12 cellular contexts compared by ENCODE assay signal in genomic region chr12:19970116-19970515, GRCh38.
DNase-seq lines count a peak whose midpoint lies in the region; ATAC-seq lines count a peak whose summit lies in the region.
"Had no signal": no experiment of that assay in that cellular context is flagged by ENCODE, and none has a peak within 500 bp of the region (broad histone marks: within the 10 kb centered on the region; RNA-seq: fewer than 3 reads in every experiment).

No MANE protein-coding gene starts in this region.

- no peak overlapping the region for H2BK5ac ChIP-seq in trophoblast cell (ENCODE audit: low read depth, low read length, poor library complexity)

- no peak overlapping the region for H3K23ac ChIP-seq in trophoblast cell (ENCODE audit: low read length)

- no CpG with 5 or more reads among the region's 2 CpGs for WGBS in trophoblast cell (ENCODE audit: extremely low coverage, insufficient coverage, insufficient read length)

- no peak overlapping the region for H3K4me2 ChIP-seq in trophoblast cell (ENCODE audit: low read length)

- DNase-seq in Daoy (ENCODE audit: low read depth) (peak; percentile 26), NCI-H460 (ENCODE audit: extremely low read depth, low read depth) (peak; percentile 55), epidermal melanocyte (ENCODE audit: insufficient read length, low spot score) (peak; percentile 55), trophoblast cell (peak; percentile 49 to 84), NCI-H2107 treated with DMSO at 0.1 percent for 48 hours (lab: John Stamatoyannopoulos, UW; ENCODE audit: unreplicated experiment) (no peak), NCI-H748 treated with DMSO at 0.1 percent for 48 hours (lab: John Stamatoyannopoulos, UW) (no peak)
- no peak for DNase-seq in stimulated activated CD4-positive, alpha-beta T cell treated with anti-CD3 and anti-CD28 coated beads, Interleukin-12 subunit alpha, Interleukin-12 subunit beta, amount 100 ng/mL, for 4 hours
- DNase-seq: activated naive CD4-positive, alpha-beta T cell treated with anti-CD3 and anti-CD28 coated beads for 36 hours; naive B cell; NCI-H526; sigmoid colon had no signal

- H3K9ac ChIP-seq in trophoblast cell (ENCODE audit: low read length) = no peak overlapping the region

- no peak overlapping the region for H4K91ac ChIP-seq in trophoblast cell (ENCODE audit: low read depth, low read length)

- H3K9me3 ChIP-seq in trophoblast cell (ENCODE audit: insufficient read depth, low read depth, low read length) = no peaks in the 10 kb centered on the region
- H3K9me3 ChIP-seq: sigmoid colon had no signal

- no peak overlapping the region for H2BK120ac ChIP-seq in trophoblast cell (ENCODE audit: insufficient read depth, low read length, poor library complexity)

- H3K27me3 ChIP-seq in trophoblast cell (ENCODE audit: insufficient read depth, low read length) = no peaks in the 10 kb centered on the region
- H3K27me3 ChIP-seq: sigmoid colon had no signal

- H3K18ac ChIP-seq in trophoblast cell (ENCODE audit: low read length) = no peak overlapping the region

- peaks cover 38% of the 10 kb centered on the region for H3K79me1 ChIP-seq in trophoblast cell (ENCODE audit: low read length)

- H3K4ac ChIP-seq in trophoblast cell (ENCODE audit: low read depth, low read length) = no peak overlapping the region

- no peak overlapping the region for H2BK12ac ChIP-seq in trophoblast cell (ENCODE audit: low read length)

- H4K8ac ChIP-seq in trophoblast cell (ENCODE audit: low read depth, low read length) = no peak overlapping the region

- H2AFZ ChIP-seq in trophoblast cell (ENCODE audit: insufficient read depth, low read length, poor library complexity) = no peak overlapping the region

- no peaks in the 10 kb centered on the region for H3K36me3 ChIP-seq in trophoblast cell (ENCODE audit: control insufficient read depth in 1 of 2, insufficient read depth in 2 of 2, low read length in 2 of 2)
- H3K36me3 ChIP-seq: sigmoid colon had no signal

- peaks cover 5% of the 10 kb centered on the region for H3K79me2 ChIP-seq in trophoblast cell (ENCODE audit: control insufficient read depth, insufficient read depth, low read length, poor library complexity)

- H3K4me3 ChIP-seq in trophoblast cell (ENCODE audit: low read depth, low read length) = no peak overlapping the region
- H3K4me3 ChIP-seq: sigmoid colon had no signal

- H3K4me1 ChIP-seq in trophoblast cell (ENCODE audit: control insufficient read depth in 1 of 2, insufficient read depth in 2 of 2, low read length in 2 of 2) = peaks cover 14 to 18% of the 10 kb centered on the region in 2 experiments

- H3K14ac ChIP-seq in trophoblast cell (ENCODE audit: low read length) = no peak overlapping the region

- H4K12ac ChIP-seq in trophoblast cell (ENCODE audit: low read depth, low read length) = no peak overlapping the region

- ATAC-seq in HG02970 (IDR thresholded peaks at IDR 0.05; ENCODE audit: low FRiP score, unreplicated experiment) = no peak

- H3K27ac ChIP-seq in trophoblast cell (ENCODE audit: low read depth, low read length) = peak overlapping the region; percentile 72
- H3K27ac ChIP-seq: sigmoid colon had no signal

- H2AK5ac ChIP-seq in trophoblast cell (ENCODE audit: low read length) = no peak overlapping the region

Comparison
In these comparisons a context has a peak if more than half of its experiments do, and no peak if none do; other contexts are left out.
1. DNase-seq: peak in Daoy (single experiment), NCI-H460 (single experiment), epidermal melanocyte (single experiment) and trophoblast cell (2 of 2); none in stimulated activated CD4-positive, alpha-beta T cell treated with anti-CD3 and anti-CD28 coated beads, Interleukin-12 subunit alpha, Interleukin-12 subunit beta, amount 100 ng/mL, for 4 hours (single experiment), NCI-H2107 treated with DMSO at 0.1 percent for 48 hours (single experiment) and NCI-H748 treated with DMSO at 0.1 percent for 48 hours (single experiment).